ENCODE assay signal across 34 cellular contexts in genomic region chr1:114251573-114251939, GRCh38.
"Had no signal": no experiment of that assay in that cellular context is flagged by ENCODE, and none has a peak within 500 bp of the region (broad histone marks: within the 10 kb centered on the region; RNA-seq: fewer than 3 reads in every experiment).

No MANE protein-coding gene starts in this region.

- H3K4me3 Mint-ChIP-seq: activated CD4-positive, alpha-beta T cell treated with anti-CD3 and anti-CD28 coated beads, Interleukin-2, amount 10 ng/mL, durations not matched to agents 24 days and 14 days; activated CD8-positive, alpha-beta T cell treated with anti-CD3 and anti-CD28 coated beads for 36 hours; activated naive CD4-positive, alpha-beta T cell treated with anti-CD3 and anti-CD28 coated beads, Interleukin-2, amount 50 U/mL, for 24 hours; activated naive CD8-positive, alpha-beta T cell treated with anti-CD3 and anti-CD28 coated beads, Interleukin-2, amount 10 ng/mL, durations not matched to agents 7 days and 5 days; activated T-cell treated with anti-CD3 and anti-CD28 coated beads, Interleukin-2, amount 50 U/mL, for 72 hours had no signal

- H3K9me3 Mint-ChIP-seq: activated naive CD4-positive, alpha-beta T cell treated with anti-CD3 and anti-CD28 coated beads, Interleukin-2, amount 50 U/mL, for 24 hours; activated naive CD8-positive, alpha-beta T cell treated with anti-CD3 and anti-CD28 coated beads, Interleukin-2, amount 10 ng/mL, durations not matched to agents 7 days and 5 days; activated T-helper 2 cell treated with anti-CD3 and anti-CD28 coated beads, Interferon-gamma antibody, Interleukin-2, Interleukin-4, amounts not matched to agents 10 μg/mL and 5 μg/mL and 100 μg/mL, durations not matched to agents 14 hours and 24 hours and 36 hours had no signal

- H3K27me3 Mint-ChIP-seq: activated CD8-positive, alpha-beta T cell treated with anti-CD3 and anti-CD28 coated beads for 36 hours had no signal

- H3K27me3 ChIP-seq: body of pancreas, breast epithelium, Peyer's patch, SJCRH30 had no signal

- FAIRE-seq: astrocyte, K562, TTC549 had no signal

- H3K4me3 ChIP-seq: body of pancreas, breast epithelium, K562, Peyer's patch, SJCRH30, SK-N-MC had no signal

- H3K27ac ChIP-seq: body of pancreas, breast epithelium, Peyer's patch, SJCRH30, SK-N-MC had no signal

- H3K27ac Mint-ChIP-seq: activated CD4-positive, alpha-beta T cell treated with anti-CD3 and anti-CD28 coated beads, Interleukin-2, amount 10 ng/mL, durations not matched to agents 24 days and 14 days; activated CD8-positive, alpha-beta T cell treated with anti-CD3 and anti-CD28 coated beads for 36 hours; activated naive CD4-positive, alpha-beta T cell treated with anti-CD3 and anti-CD28 coated beads, Interleukin-2, amount 50 U/mL, for 24 hours; activated naive CD8-positive, alpha-beta T cell treated with anti-CD3 and anti-CD28 coated beads, Interleukin-2, amount 10 ng/mL, durations not matched to agents 7 days and 5 days; activated T-cell treated with anti-CD3 and anti-CD28 coated beads, Interleukin-2, amount 50 U/mL, for 72 hours; activated T-helper 2 cell treated with anti-CD3 and anti-CD28 coated beads, Interferon-gamma antibody, Interleukin-2, Interleukin-4, amounts not matched to agents 10 μg/mL and 5 μg/mL and 100 μg/mL, durations not matched to agents 14 hours and 24 hours and 36 hours had no signal

- H3K4me1 ChIP-seq: body of pancreas, breast epithelium, Peyer's patch, SJCRH30 had no signal

- H3K9me3 ChIP-seq: body of pancreas, Peyer's patch, SJCRH30 had no signal

- DNase-seq: activated CD4-positive, alpha-beta T cell treated with anti-CD3 and anti-CD28 coated beads, Interleukin-2, amount 10 ng/mL, durations not matched to agents 24 days and 14 days; activated CD4-positive, alpha-beta T cell treated with anti-CD3 and anti-CD28 coated beads, Interleukin-2, amount 50 U/mL, for 4 hours; activated CD8-positive, alpha-beta T cell treated with anti-CD3 and anti-CD28 coated beads for 36 hours; activated gamma-delta T cell; activated naive CD4-positive, alpha-beta T cell treated with Interleukin-2 at 50 U/mL for 16 hours; activated naive CD8-positive, alpha-beta T cell treated with anti-CD3 and anti-CD28 coated beads, Interleukin-2, amount 10 ng/mL, durations not matched to agents 7 days and 5 days; activated T-cell treated with anti-CD3 and anti-CD28 coated beads, Interleukin-2, amount 50 U/mL, for 1 hour; activated T-cell treated with anti-CD3 and anti-CD28 coated beads, Interleukin-2, amount 50 U/mL, for 72 hours; amygdala; body of pancreas; caudate nucleus; NCI-H1092 treated with DMSO at 0.1 percent for 48 hours; NCI-H1417; NCI-H146; NCI-H187; NCI-H2029 treated with DMSO at 0.1 percent for 48 hours; NCI-H2107; NCI-H2171; NCI-H510A; NCI-H526; NCI-H748 treated with DMSO at 0.1 percent for 48 hours; NK-92 treated with Interleukin-12 subunit alpha and Interleukin-12 subunit beta, amount 100 ng/mL, for 24 hours; PC-3; Peyer's patch; RPMI8226; SJCRH30; T1000 had no signal

- H3K36me3 Mint-ChIP-seq: activated naive CD8-positive, alpha-beta T cell treated with anti-CD3 and anti-CD28 coated beads, Interleukin-2, amount 10 ng/mL, durations not matched to agents 7 days and 5 days had no signal

- ATAC-seq: activated CD8-positive, alpha-beta T cell treated with anti-CD3 and anti-CD28 coated beads for 36 hours; activated T-cell treated with anti-CD3 and anti-CD28 coated beads, Interleukin-2, amount 50 U/mL, for 72 hours; body of pancreas; K562; PC-3 had no signal

- H3K36me3 ChIP-seq: breast epithelium, Peyer's patch, SJCRH30 had no signal

- H3K4me1 Mint-ChIP-seq: activated CD4-positive, alpha-beta T cell treated with anti-CD3 and anti-CD28 coated beads, Interleukin-2, amount 10 ng/mL, durations not matched to agents 24 days and 14 days; activated naive CD4-positive, alpha-beta T cell treated with anti-CD3 and anti-CD28 coated beads, Interleukin-2, amount 50 U/mL, for 24 hours; activated naive CD8-positive, alpha-beta T cell treated with anti-CD3 and anti-CD28 coated beads, Interleukin-2, amount 10 ng/mL, durations not matched to agents 7 days and 5 days had no signal
